ENCODE assay signal across 8 cellular contexts in genomic region chr2:131682122-131682944, GRCh38.
DNase-seq lines count a peak whose midpoint lies in the region; ATAC-seq and TF ChIP-seq lines count a peak whose summit lies in the region.

No MANE protein-coding gene starts in this region.

- intact Hi-C loops in left colon (cut with DNase I, micrococcal nuclease) = no loop called here

- CTCF ChIA-PET in AG04450 (lab: Charles Lee) = interaction anchor here (0.6 to 3.6 kb wide), 4 partner anchors 9 to 190 kb away, joined by 3 to 31 read pairs (median 7); partner anchors contain the start of gene MZT2A

- H3K27ac ChIP-seq in AG04450 (ENCODE audit: low read depth, low read length) (peak overlapping the region; percentile 77), cingulate gyrus (ENCODE audit: low read depth, low read length) (peak overlapping the region; percentile 65)

- peak; percentile 45 for DNase-seq in AG04450 (ENCODE audit: low read depth, low spot score)
- peak; percentile 89 for DNase-seq in NCI-H2227 treated with DMSO at 0.1 percent for 48 hours (lab: John Stamatoyannopoulos, UW)
- peak; percentile 70 to 77 for DNase-seq in activated CD4-positive, alpha-beta T cell treated with anti-CD3 and anti-CD28 coated beads for 4 hours
- DNase-seq in left colon = peak; percentile 83 to 85
- DNase-seq in stimulated activated CD4-positive, alpha-beta T cell treated with anti-CD3 and anti-CD28 coated beads, Interleukin-1b, Interleukin-23, amount 100 ng/mL, for 48 hours = peak; percentile 81

- H3K4me3 ChIP-seq in AG04450 (ENCODE audit: low read depth, low read length) = peak overlapping the region; percentile 88

- no peaks in the 10 kb centered on the region; the same call in 1 of the 2 replicates for H3K9me3 ChIP-seq in AG04450 (ENCODE audit: control insufficient read depth, insufficient read depth, low read length)

- peak; percentile 99 for ATAC-seq in GM18870 (IDR thresholded peaks at IDR 0.05; ENCODE audit: unreplicated experiment)
- peak; percentile 99 for ATAC-seq in HG03103 (IDR thresholded peaks at IDR 0.05; ENCODE audit: low read depth, unreplicated experiment)
- ATAC-seq in left colon = peak; percentile 97

- POLR2A ChIA-PET in AG04450 (lab: Yijun Ruan, JAX) = interaction anchor here (0.8 to 1.2 kb wide), 5 partner anchors 9 to 190 kb away, joined by 3 to 18 read pairs (median 4); no protein-coding TSS in a partner anchor

- peak; percentile 45 for TF ChIP-seq CTCF in AG04450 (IDR thresholded peaks at IDR 0.05; ENCODE audit: low read depth, low read length)

- H3K27me3 ChIP-seq in AG04450 (ENCODE audit: control insufficient read depth, insufficient read depth, low read length) = no peaks in the 10 kb centered on the region

Comparison
In these comparisons a context has a peak if more than half of its experiments do, and no peak if none do; other contexts are left out.
1. Peak in every context shown above with its lines: DNase-seq, ATAC-seq, H3K4me3 ChIP-seq and H3K27ac ChIP-seq.